8 cellular contexts compared by ENCODE assay signal in genomic region chr5:34007116-34007674, GRCh38. TPM values are rescaled to one million over a fixed set of nuclear protein-coding genes. Genes with fewer than 3 reads are reported as not detected.
DNase-seq lines count a peak whose midpoint lies in the region; TF ChIP-seq lines count a peak whose summit lies in the region.

No MANE protein-coding gene starts in this region.

- CTCF ChIA-PET in PC-9 (lab: Charles Lee), result no interaction called here

- peak overlapping the region; percentile 92 for H2AFZ ChIP-seq in PC-9

- WGBS in ectodermal cell, 2 experiments, result 35 to 36% methylated on average over 16 of the region's 16 CpGs

- H3K27ac ChIP-seq in PC-9 (peak overlapping the region; percentile 37), ectodermal cell (ENCODE audit: insufficient read depth, low read depth, low read length, poor library complexity, severe bottlenecking) (peak overlapping the region; percentile 94), vagina (peak overlapping the region; percentile 93)

- TF ChIP-seq CTCF in GM10266 (IDR thresholded peaks at IDR 0.05; ENCODE audit: control insufficient read depth, insufficient read depth, low read depth, missing control alignments), result no peak
- TF ChIP-seq CTCF in PC-9 (conservative IDR thresholded peaks at IDR 0.05), result no peak
- no peak for TF ChIP-seq CTCF in mesothelial cell of epicardium (IDR thresholded peaks at IDR 0.05; ENCODE audit: unreplicated experiment)
- no peak for TF ChIP-seq CTCF in vagina (IDR thresholded peaks at IDR 0.05)

- peak; percentile 33 for DNase-seq in GM10266 (ENCODE audit: extremely low spot score)
- DNase-seq in PC-9, result peak in 1 of 2 experiments; percentile 20
- DNase-seq in mesothelial cell of epicardium (ENCODE audit: low spot score in 2 of 2, unreplicated experiment in 2 of 2), result no peak
- no peak for DNase-seq in vagina (ENCODE audit: extremely low spot score in 2 of 2)
- no peak for DNase-seq in GDM1 (lab: John Stamatoyannopoulos, UW)
- no peak for DNase-seq in occipital lobe (lab: John Stamatoyannopoulos, UW)
- DNase-seq in stimulated activated CD8-positive, alpha-beta memory T cell treated with anti-CD3 and anti-CD28 coated beads, Interleukin-4, amount 100 ng/mL, for 48 hours, result no peak

- POLR2A ChIA-PET in PC-9 (lab: Charles Lee; ENCODE audit: unreplicated experiment), result no interaction called here

- no peak for TF ChIP-seq POLR2A in vagina (IDR thresholded peaks at IDR 0.05)

- H3K36me3 Mint-ChIP-seq in mesothelial cell of epicardium, result peaks cover 12% of the 10 kb centered on the region

- H3F3A ChIP-seq in PC-9 (ENCODE audit: insufficient read depth, low read depth), result peaks cover 24% of the 10 kb centered on the region

- peak overlapping the region; percentile 82 for H3K4me3 ChIP-seq in PC-9
- H3K4me3 ChIP-seq in ectodermal cell (ENCODE audit: insufficient read depth, low read depth, low read length), result peak overlapping the region; percentile 78
- H3K4me3 ChIP-seq in vagina, result peak overlapping the region; percentile 75 to 79

- H3K79me2 ChIP-seq in PC-9 (ENCODE audit: low read depth), result peaks cover 9% of the 10 kb centered on the region; the same call in 1 of the 2 replicates

- H3K36me3 ChIP-seq in PC-9 (ENCODE audit: low read depth), result no peaks in the 10 kb centered on the region
- H3K36me3 ChIP-seq in ectodermal cell (ENCODE audit: control insufficient read depth, insufficient read depth, low read length), result peaks cover 4% of the 10 kb centered on the region
- peaks cover 0 to 26% of the 10 kb centered on the region in 2 donors for H3K36me3 ChIP-seq in vagina

- H3K9me3 Mint-ChIP-seq in mesothelial cell of epicardium, result no peaks in the 10 kb centered on the region

- peaks cover 31% of the 10 kb centered on the region for H3K4me1 Mint-ChIP-seq in mesothelial cell of epicardium

- BruUV-seq in PC-9 (replicated peaks; lab: Mats Ljungman, UMichigan), result no TSS peak

- H3K9me3 ChIP-seq in PC-9 (ENCODE audit: insufficient read depth, low read depth), result no peaks in the 10 kb centered on the region
- no peaks in the 10 kb centered on the region for H3K9me3 ChIP-seq in ectodermal cell (ENCODE audit: control insufficient read depth, low read length)
- no peaks in the 10 kb centered on the region for H3K9me3 ChIP-seq in vagina

- intact Hi-C loops in PC-9 (cut with micrococcal nuclease; ENCODE audit: unreplicated experiment), result loop anchor here (5.0 kb wide), 2 partner anchors 235 to 920 kb away; partner anchors contain the start of gene DNAJC21
- intact Hi-C loops in vagina (cut with DNase I), result no loop called here

- no peaks in the 10 kb centered on the region for H3K9me2 ChIP-seq in PC-9 (ENCODE audit: insufficient read depth)

- peaks cover 26% of the 10 kb centered on the region for H3K4me1 ChIP-seq in PC-9 (replicated peaks; ENCODE audit: insufficient read depth)
- H3K4me1 ChIP-seq in ectodermal cell (ENCODE audit: control insufficient read depth, insufficient read depth, low read length), result peaks cover 12% of the 10 kb centered on the region
- H3K4me1 ChIP-seq in vagina, result peaks cover 28% of the 10 kb centered on the region

- H3K4me3 Mint-ChIP-seq in mesothelial cell of epicardium, result peak overlapping the region; percentile 84

- H4K20me1 ChIP-seq in PC-9 (ENCODE audit: insufficient read depth), result no peaks in the 10 kb centered on the region

- no peaks in the 10 kb centered on the region for H3K27me3 ChIP-seq in PC-9 (ENCODE audit: insufficient read depth, low read depth)
- H3K27me3 ChIP-seq in ectodermal cell (ENCODE audit: control insufficient read depth, insufficient read depth, low read length, poor library complexity, severe bottlenecking), result no peaks in the 10 kb centered on the region
- H3K27me3 ChIP-seq in vagina, result no peaks in the 10 kb centered on the region

- H3K4me2 ChIP-seq in PC-9, result peak overlapping the region; percentile 94

- no peaks in the 10 kb centered on the region for H3K27me3 Mint-ChIP-seq in mesothelial cell of epicardium (ENCODE audit: low read depth)

- H3K27ac Mint-ChIP-seq in mesothelial cell of epicardium, result peak overlapping the region; percentile 92

RNA-seq across cellular contexts. Expression of gene AMACR, which starts 0.7 kb away (rescaled TPM):
- total RNA-seq in PC-9 (2021), result 31.1 and 31.2 TPM in 2 replicates
- 32.1 TPM for polyA plus RNA-seq in ectodermal cell (2013, experiment 1 of 4)
- 29.0 TPM for polyA plus RNA-seq in ectodermal cell (2013, experiment 2 of 4)
- 21.9 TPM for polyA plus RNA-seq in ectodermal cell (2013, experiment 3 of 4)
- 27.1 TPM for polyA plus RNA-seq in ectodermal cell (2013, experiment 4 of 4)
- 9.7 to 10.5 TPM (median 9.8 TPM) in 3 replicates for total RNA-seq in mesothelial cell of epicardium
- total RNA-seq in vagina, result 4.9 TPM
- total RNA-seq in occipital lobe, result 10.6 TPM

RNA-seq across cellular contexts. Expression of gene SLC45A2, which starts 22.7 kb away (rescaled TPM):
- 0.20 and 0.33 TPM in 2 replicates for total RNA-seq in PC-9 (2021)
- polyA plus RNA-seq in ectodermal cell (2013, experiment 1 of 4), result not detected
- 0.09 TPM for polyA plus RNA-seq in ectodermal cell (2013, experiment 2 of 4)
- not detected for polyA plus RNA-seq in ectodermal cell (2013, experiment 3 of 4)
- 0.12 TPM for polyA plus RNA-seq in ectodermal cell (2013, experiment 4 of 4)
- 0.45 to 0.63 TPM (median 0.62 TPM) in 3 replicates for total RNA-seq in mesothelial cell of epicardium
- not detected for total RNA-seq in vagina
- 0.16 TPM for total RNA-seq in occipital lobe

RNA-seq across cellular contexts. Expression of gene C1QTNF3, which starts 35.8 kb away (rescaled TPM):
- total RNA-seq in PC-9 (2021) (8.3 and 9.4 TPM in 2 replicates), mesothelial cell of epicardium (8.5 to 9.8 TPM (median 9.5 TPM) in 3 replicates), vagina (7.1 TPM), occipital lobe (11.7 TPM)
- polyA plus RNA-seq in ectodermal cell (2013, experiment 1 of 4), result 4.5 TPM
- 3.0 TPM for polyA plus RNA-seq in ectodermal cell (2013, experiment 2 of 4)
- polyA plus RNA-seq in ectodermal cell (2013, experiment 3 of 4), result 2.8 TPM
- 3.1 TPM for polyA plus RNA-seq in ectodermal cell (2013, experiment 4 of 4)

Comparison
In these comparisons a context has a peak if more than half of its experiments do, and no peak if none do; other contexts are left out.
1. H3K27ac ChIP-seq: peak in every context shown above with its lines; median percentile 94 in ectodermal cell; 93 in vagina; 37 in PC-9.